ENCODE assay signal across 14 cellular contexts in the genomic region with DNA sequence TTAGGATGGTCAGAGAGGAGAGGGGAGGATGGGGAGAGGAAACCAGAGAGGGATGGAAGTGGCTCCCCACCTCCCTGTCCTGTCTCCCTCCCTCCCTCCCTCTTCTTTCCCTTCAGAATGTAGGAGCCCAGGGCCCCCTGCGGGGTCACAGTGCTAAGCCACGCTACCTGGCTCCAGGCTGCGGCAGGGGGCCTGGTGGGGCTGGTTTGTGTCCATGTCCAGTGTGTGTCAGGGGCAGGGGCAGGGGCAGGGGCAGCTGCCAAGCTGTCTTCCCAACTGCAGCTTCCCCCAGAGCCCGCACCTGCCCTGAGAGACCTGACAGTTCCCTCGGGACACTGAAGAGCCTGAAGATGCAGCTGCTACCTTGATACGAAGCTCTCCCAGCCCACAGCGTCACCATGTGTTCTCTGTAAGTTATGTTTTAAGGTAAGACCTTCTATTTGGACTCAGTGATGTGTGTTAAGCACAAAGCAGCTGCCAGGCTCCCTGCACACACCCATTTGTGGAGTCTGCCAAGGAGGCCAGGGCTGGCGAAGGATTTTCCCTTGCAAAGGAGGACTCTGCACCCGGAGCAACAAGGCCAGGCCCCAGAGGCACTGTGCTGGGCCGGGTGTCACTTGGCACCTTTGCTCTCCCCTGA.
A peak's percentile ranks its signal among the peaks of the same experiment; 100 is the strongest.
DNase-seq lines count a peak whose midpoint lies in the region; ATAC-seq, FAIRE-seq and TF ChIP-seq lines count a peak whose summit lies in the region.
"Had no signal": no experiment of that assay in that cellular context is flagged by ENCODE, and none has a peak within 500 bp of the region (broad histone marks: within the 10 kb centered on the region; RNA-seq: fewer than 3 reads in every experiment).

No MANE protein-coding gene starts in this region.

- no peak overlapping the region for H2BK20ac ChIP-seq in H9 (ENCODE audit: low read depth, low read length, poor library complexity, severe bottlenecking)

- H4K91ac ChIP-seq in H9 (ENCODE audit: insufficient read length, low read depth, low read length), result no peak overlapping the region

- no peaks in the 10 kb centered on the region for H3K79me1 ChIP-seq in H9 (ENCODE audit: insufficient read depth, low read depth, low read length, poor library complexity, severe bottlenecking)

- no peak overlapping the region for H3K4me3 ChIP-seq in A549
- no peak overlapping the region for H3K4me3 ChIP-seq in epithelial cell of proximal tubule (ENCODE audit: low read depth, low read length)
- H3K4me3 ChIP-seq: ascending aorta, skin epidermis had no signal

- intact Hi-C loops in cardiac septum (cut with DNase I), result loop anchor here (10.0 kb wide), 1 partner anchor 891 kb away; no protein-coding TSS in a partner anchor

- H2AK5ac ChIP-seq in H9 (ENCODE audit: insufficient read length, low read length), result no peak overlapping the region

- H3K36me3 Mint-ChIP-seq in nephron progenitor cell (ENCODE audit: low read depth) (no peaks in the 10 kb centered on the region), H9 (ENCODE audit: insufficient read depth in 1 of 3, low read depth in 3 of 3) (no peaks in the 10 kb centered on the region)
- no peaks in the 10 kb centered on the region for H3K36me3 Mint-ChIP-seq in activated T-cell treated with anti-CD3 and anti-CD28 coated beads, Interleukin-2, amount 50 U/mL, for 24 hours (ENCODE audit: low read depth)
- H3K36me3 Mint-ChIP-seq: activated CD8-positive, alpha-beta memory T cell treated with anti-CD3 and anti-CD28 coated beads, Interleukin-2, amount 10 ng/mL, durations not matched to agents 7 days and 5 days had no signal

- H3K4me1 Mint-ChIP-seq in nephron progenitor cell (peaks cover 17% of the 10 kb centered on the region), H9 (peaks cover 4 to 14% of the 10 kb centered on the region in 2 experiments; a peak in 2 of 4 replicates)
- peaks cover 14% of the 10 kb centered on the region for H3K4me1 Mint-ChIP-seq in activated T-cell treated with anti-CD3 and anti-CD28 coated beads, Interleukin-2, amount 50 U/mL, for 24 hours (ENCODE audit: low read depth)

- H3K56ac ChIP-seq in H9 (ENCODE audit: insufficient read length, low read depth, low read length), result no peak overlapping the region

- TF ChIP-seq EP300 in A549 (IDR thresholded peaks at IDR 0.05), result no peak

- H3K27ac ChIP-seq in A549 (peak overlapping the region; percentile 44 to 78; a peak in 5 of 6 replicates), H9 (ENCODE audit: insufficient read length, low read depth, low read length) (no peak overlapping the region)
- H3K27ac ChIP-seq: ascending aorta, skin epidermis had no signal

- no peaks in the 10 kb centered on the region for H4K20me1 ChIP-seq in H9 (ENCODE audit: control insufficient read depth, insufficient read depth, insufficient read length)

- no peak overlapping the region for H3K4me3 Mint-ChIP-seq in nephron progenitor cell
- H3K4me3 Mint-ChIP-seq in activated T-cell treated with anti-CD3 and anti-CD28 coated beads, Interleukin-2, amount 50 U/mL, for 24 hours, result no peak overlapping the region
- H3K4me3 Mint-ChIP-seq in H9, result no peak overlapping the region
- H3K4me3 Mint-ChIP-seq: activated CD8-positive, alpha-beta memory T cell treated with anti-CD3 and anti-CD28 coated beads, Interleukin-2, amount 10 ng/mL, durations not matched to agents 7 days and 5 days had no signal

- DNase-seq in A549 (ENCODE audit: low read depth in 1 of 2, low spot score in 1 of 2) (peak in 1 of 2 experiments; percentile 82), HT-29 (ENCODE audit: low spot score) (peak; percentile 46), NCI-H460 (ENCODE audit: extremely low read depth, low read depth) (peak; percentile 25), epithelial cell of proximal tubule (ENCODE audit: low read depth) (no peak), nephron progenitor cell (no peak), cardiac septum (ENCODE audit: low spot score) (no peak), H9 (no peak)
- no peak for DNase-seq in activated T-cell treated with anti-CD3 and anti-CD28 coated beads, Interleukin-2, amount 50 U/mL, for 24 hours
- DNase-seq: activated CD8-positive, alpha-beta memory T cell treated with anti-CD3 and anti-CD28 coated beads, Interleukin-2, amount 10 ng/mL, durations not matched to agents 7 days and 5 days; erythroblast; stimulated activated CD8-positive, alpha-beta memory T cell treated with anti-CD3 and anti-CD28 coated beads, Interleukin-4, amount 100 ng/mL, for 48 hours; T-helper 9 cell had no signal

- no peaks in the 10 kb centered on the region for H3K27me3 ChIP-seq in H9 (ENCODE audit: insufficient read depth, low read length)
- H3K27me3 ChIP-seq: ascending aorta had no signal

- H2BK12ac ChIP-seq in H9 (ENCODE audit: insufficient read length, low read depth, low read length), result no peak overlapping the region

- H3T11ph ChIP-seq in H9 (ENCODE audit: low read length), result no peak overlapping the region

- WGBS in A549 (ENCODE audit: missing lambda C conversion rate), result 56% methylated on average over 9 of the region's 10 CpGs
- no CpG with 5 or more reads among the region's 10 CpGs for WGBS in H9 (ENCODE audit: extremely low coverage, insufficient read length, low lambda C conversion rate)

- H3K27ac Mint-ChIP-seq in nephron progenitor cell, result no peak overlapping the region
- H3K27ac Mint-ChIP-seq in activated T-cell treated with anti-CD3 and anti-CD28 coated beads, Interleukin-2, amount 50 U/mL, for 24 hours, result no peak overlapping the region
- no peak overlapping the region; a peak in 1 of 7 replicates for H3K27ac Mint-ChIP-seq in H9
- H3K27ac Mint-ChIP-seq: activated CD8-positive, alpha-beta memory T cell treated with anti-CD3 and anti-CD28 coated beads, Interleukin-2, amount 10 ng/mL, durations not matched to agents 7 days and 5 days had no signal

- H2BK15ac ChIP-seq in H9 (ENCODE audit: low read depth, low read length), result no peak overlapping the region

- POLR2A ChIA-PET in A549 (lab: Yijun Ruan, JAX), result interaction anchor here (0.6 kb wide), 1 partner anchor 12 kb away, joined by 3 read pairs; no protein-coding TSS in a partner anchor

- H3K9me3 ChIP-seq in A549, result peaks cover 3% of the 10 kb centered on the region; the same call in 1 of the 3 replicates
- no peaks in the 10 kb centered on the region for H3K9me3 ChIP-seq in H9 (ENCODE audit: control insufficient read depth, low read depth, low read length)
- H3K9me3 ChIP-seq: ascending aorta had no signal

- no peak overlapping the region for H2BK5ac ChIP-seq in H9 (ENCODE audit: insufficient read length, low read length)

- H3K18ac ChIP-seq in H9 (ENCODE audit: insufficient read length, low read depth, low read length), result no peak overlapping the region

- TF ChIP-seq POLR2A in A549 (IDR thresholded peaks at IDR 0.05; ENCODE audit: low read length), result no peak

- H3K14ac ChIP-seq in H9 (ENCODE audit: insufficient read depth, low read length), result no peak overlapping the region

- H3K4me1 ChIP-seq in A549, result peaks cover 47% of the 10 kb centered on the region
- H3K4me1 ChIP-seq in H9 (ENCODE audit: insufficient read depth, low read length), result no peaks in the 10 kb centered on the region

- peak; percentile 32 for FAIRE-seq in A549 (lab: Jason Lieb, UNC)

- H2AFZ ChIP-seq in H9 (ENCODE audit: low read length), result no peak overlapping the region

- no peaks in the 10 kb centered on the region for H3K23me2 ChIP-seq in H9 (ENCODE audit: insufficient read length, low read depth, low read length, poor library complexity, severe bottlenecking)

- no peak overlapping the region for H4K8ac ChIP-seq in H9 (replicated peaks; ENCODE audit: insufficient read length, low read depth, low read length)

- peak; percentile 65 to 80 for TF ChIP-seq RAD21 in A549 (conservative IDR thresholded peaks at IDR 0.05 in 1 of 2, IDR thresholded peaks at IDR 0.05 in 1 of 2)

- H3K4me2 ChIP-seq in A549 (no peak overlapping the region), H9 (ENCODE audit: insufficient read depth, insufficient read length, low read length) (no peak overlapping the region)

- TF ChIP-seq CTCF in A549 (IDR thresholded peaks at IDR 0.05) (peak; percentile 42), epithelial cell of proximal tubule (conservative IDR thresholded peaks at IDR 0.05; ENCODE audit: low read depth, low read length) (peak; percentile 40), nephron progenitor cell (IDR thresholded peaks at IDR 0.05) (no peak), H9 (conservative IDR thresholded peaks at IDR 0.05) (no peak)

- no peak overlapping the region for H3K4ac ChIP-seq in H9 (ENCODE audit: low read depth, low read length)

- CTCF ChIA-PET in A549 (lab: Yijun Ruan, JAX), result interaction anchor here (0.5 to 9.2 kb wide), 17 partner anchors 9 to 490 kb away, joined by 3 to 128 read pairs (median 4); no protein-coding TSS in a partner anchor

- H3K9me3 Mint-ChIP-seq in nephron progenitor cell (no peaks in the 10 kb centered on the region), H9 (no peaks in the 10 kb centered on the region)
- no peaks in the 10 kb centered on the region for H3K9me3 Mint-ChIP-seq in activated T-cell treated with anti-CD3 and anti-CD28 coated beads, Interleukin-2, amount 50 U/mL, for 24 hours

- no peak overlapping the region for H3K23ac ChIP-seq in H9 (ENCODE audit: insufficient read length, low read depth, low read length)

- peaks cover 17% of the 10 kb centered on the region for H3K27me3 Mint-ChIP-seq in nephron progenitor cell (ENCODE audit: low read depth, poor library complexity)
- peaks cover 4% of the 10 kb centered on the region for H3K27me3 Mint-ChIP-seq in activated T-cell treated with anti-CD3 and anti-CD28 coated beads, Interleukin-2, amount 50 U/mL, for 24 hours
- no peaks in the 10 kb centered on the region for H3K27me3 Mint-ChIP-seq in H9 (ENCODE audit: low read depth)

- no peaks in the 10 kb centered on the region for H3K79me2 ChIP-seq in H9 (ENCODE audit: insufficient read depth, low read length)

- ATAC-seq in A549, result peak; percentile 43 to 65
- ATAC-seq: activated CD8-positive, alpha-beta memory T cell treated with anti-CD3 and anti-CD28 coated beads, Interleukin-2, amount 10 ng/mL, durations not matched to agents 7 days and 5 days had no signal

- no peak overlapping the region for H4K5ac ChIP-seq in H9 (ENCODE audit: insufficient read length, low read depth, low read length)

- no peak overlapping the region for H3K9ac ChIP-seq in H9 (ENCODE audit: extremely low read depth, insufficient read length, low read length)

- H2BK120ac ChIP-seq in H9 (ENCODE audit: low read depth, low read length, poor library complexity, severe bottlenecking), result no peak overlapping the region

TF ChIP-seq in A549, 52 proteins besides CTCF, POLR2A, EP300 and RAD21:
- TF ChIP-seq MAX (IDR thresholded peaks at IDR 0.05) (no peak), SMC3 (IDR thresholded peaks at IDR 0.05) (peak; percentile 49; the same call in 2 of the 3 replicates)

Comparison
In these comparisons a context has a peak if more than half of its experiments do, and no peak if none do; other contexts are left out.
1. DNase-seq: peak in HT-29 (single experiment) and NCI-H460 (single experiment); none in epithelial cell of proximal tubule (single experiment), nephron progenitor cell (single experiment), cardiac septum (single experiment), activated T-cell treated with anti-CD3 and anti-CD28 coated beads, Interleukin-2, amount 50 U/mL, for 24 hours (single experiment) and H9 (single experiment).
2. CTCF ChIP-seq: peak in A549 (single experiment) and epithelial cell of proximal tubule (single experiment); none in nephron progenitor cell (single experiment) and H9 (single experiment).